Comparison of ENCODE assay signal across 21 cellular contexts in genomic region chr2:241490825-241491505, GRCh38. TPM values are rescaled to one million over a fixed set of nuclear protein-coding genes. Genes with fewer than 3 reads are reported as not detected.
DNase-seq lines count a peak whose midpoint lies in the region; ATAC-seq and TF ChIP-seq lines count a peak whose summit lies in the region.
"Had no signal": no experiment of that assay in that cellular context is flagged by ENCODE, and none has a peak within 500 bp of the region (broad histone marks: within the 10 kb centered on the region; RNA-seq: fewer than 3 reads in every experiment).

No MANE protein-coding gene starts in this region.

- peaks cover 4% of the 10 kb centered on the region; the same call in 1 of the 3 replicates for H3K4me1 Mint-ChIP-seq in GM23338
- H3K4me1 Mint-ChIP-seq: activated CD4-positive, alpha-beta T cell treated with anti-CD3 and anti-CD28 coated beads, Interleukin-2, amount 10 ng/mL, durations not matched to agents 7 days and 5 days; activated CD8-positive, alpha-beta memory T cell treated with anti-CD3 and anti-CD28 coated beads, Interleukin-2, amount 10 ng/mL, durations not matched to agents 7 days and 5 days; activated naive CD4-positive, alpha-beta T cell treated with anti-CD3 and anti-CD28 coated beads, Interleukin-2, amount 10 ng/mL, durations not matched to agents 7 days and 5 days; natural killer cell had no signal

- H3K36me3 Mint-ChIP-seq in GM23338 (ENCODE audit: low read depth), result peaks cover 17% of the 10 kb centered on the region
- H3K36me3 Mint-ChIP-seq: activated CD8-positive, alpha-beta memory T cell treated with anti-CD3 and anti-CD28 coated beads, Interleukin-2, amount 10 ng/mL, durations not matched to agents 7 days and 5 days; natural killer cell had no signal

- H3K4me1 ChIP-seq in GM23338 (ENCODE audit: insufficient read depth) (no peaks in the 10 kb centered on the region), psoas muscle (no peaks in the 10 kb centered on the region)
- H3K4me1 ChIP-seq: ascending aorta, esophagus muscularis mucosa, gastroesophageal sphincter had no signal

- H2AFZ ChIP-seq in GM23338, result no peak overlapping the region

- no peaks in the 10 kb centered on the region for H3K9me2 ChIP-seq in GM23338 (ENCODE audit: insufficient read depth)

- H4K20me1 ChIP-seq in GM23338 (replicated peaks; ENCODE audit: insufficient read depth), result no peaks in the 10 kb centered on the region

- H3K36me3 ChIP-seq in GM23338 (ENCODE audit: insufficient read depth), result no peaks in the 10 kb centered on the region
- peaks cover 3 to 51% of the 10 kb centered on the region in 2 donors for H3K36me3 ChIP-seq in psoas muscle (ENCODE audit: insufficient read depth in 1 of 2, low read depth in 1 of 2)

- H3K79me2 ChIP-seq in GM23338 (replicated peaks; ENCODE audit: insufficient read depth), result no peaks in the 10 kb centered on the region

- H3K4me2 ChIP-seq in GM23338, result no peak overlapping the region

- peak; percentile 54 for ATAC-seq in GM23338
- ATAC-seq in psoas muscle, result peak; percentile 8 to 24 (median 12)
- no peak for ATAC-seq in GM21526 (IDR thresholded peaks at IDR 0.05; ENCODE audit: low FRiP score, unreplicated experiment)
- ATAC-seq: activated CD8-positive, alpha-beta memory T cell treated with anti-CD3 and anti-CD28 coated beads, Interleukin-2, amount 10 ng/mL, durations not matched to agents 7 days and 5 days; gastroesophageal sphincter; natural killer cell had no signal

- CTCF ChIA-PET in RWPE1 (lab: Yijun Ruan, JAX), result interaction anchor here (0.6 kb wide), 1 partner anchor 103 kb away, joined by 4 read pairs; no protein-coding TSS in a partner anchor

- intact Hi-C loops in head of caudate nucleus (cut with DNase I) (no loop called here), psoas muscle (cut with DNase I) (no loop called here)

- H3K4me3 ChIP-seq in GM23338 (no peak overlapping the region), psoas muscle (no peak overlapping the region)
- H3K4me3 ChIP-seq: ascending aorta, esophagus muscularis mucosa, gastroesophageal sphincter had no signal

- WGBS in psoas muscle, 3 donors, result 62 to 71% (median 70%) methylated on average over 15 to 16 of the region's 16 CpGs

- TF ChIP-seq CTCF in GM23338 (conservative IDR thresholded peaks at IDR 0.05; ENCODE audit: low read depth in 2 of 2) (0 out of 4 replicates have a peak, but pooled peaks of 1 of the 2 experiments have one; percentile 11), RWPE1 (conservative IDR thresholded peaks at IDR 0.05; ENCODE audit: low read depth) (no peak), psoas muscle (IDR thresholded peaks at IDR 0.05) (no peak)

- H3F3A ChIP-seq in GM23338 (replicated peaks; ENCODE audit: low read depth), result no peaks in the 10 kb centered on the region; the same call in 1 of the 2 replicates

- H3K9me3 ChIP-seq in psoas muscle, result no peaks in the 10 kb centered on the region
- H3K9me3 ChIP-seq: ascending aorta, esophagus muscularis mucosa, gastroesophageal sphincter had no signal

- H3K27ac ChIP-seq in GM23338 (ENCODE audit: low read depth), result no peak overlapping the region
- peak overlapping the region; percentile 25; the same call in 1 of the 2 replicates for H3K27ac ChIP-seq in RWPE1
- peak overlapping the region; percentile 23 for H3K27ac ChIP-seq in psoas muscle
- H3K27ac ChIP-seq: ascending aorta, esophagus muscularis mucosa, gastroesophageal sphincter, VCaP had no signal

- H3K27me3 ChIP-seq in GM23338 (ENCODE audit: insufficient read depth), result no peaks in the 10 kb centered on the region
- H3K27me3 ChIP-seq in psoas muscle (ENCODE audit: insufficient read depth in 3 of 3, low read length in 2 of 3), result no peaks in the 10 kb centered on the region
- H3K27me3 ChIP-seq: ascending aorta, esophagus muscularis mucosa, gastroesophageal sphincter had no signal

- H3K27me3 Mint-ChIP-seq in GM23338 (ENCODE audit: insufficient read depth, low read depth, poor library complexity), result peaks cover 17% of the 10 kb centered on the region
- H3K27me3 Mint-ChIP-seq: activated CD4-positive, alpha-beta T cell treated with anti-CD3 and anti-CD28 coated beads, Interleukin-2, amount 10 ng/mL, durations not matched to agents 7 days and 5 days; activated CD8-positive, alpha-beta memory T cell treated with anti-CD3 and anti-CD28 coated beads, Interleukin-2, amount 10 ng/mL, durations not matched to agents 7 days and 5 days; CD4-positive, alpha-beta memory T cell had no signal

- no peak overlapping the region for H3K4me3 Mint-ChIP-seq in GM23338
- H3K4me3 Mint-ChIP-seq: activated CD4-positive, alpha-beta T cell treated with anti-CD3 and anti-CD28 coated beads, Interleukin-2, amount 10 ng/mL, durations not matched to agents 7 days and 5 days; activated CD8-positive, alpha-beta memory T cell treated with anti-CD3 and anti-CD28 coated beads, Interleukin-2, amount 10 ng/mL, durations not matched to agents 7 days and 5 days; activated naive CD4-positive, alpha-beta T cell treated with anti-CD3 and anti-CD28 coated beads, Interleukin-2, amount 10 ng/mL, durations not matched to agents 7 days and 5 days; CD4-positive, alpha-beta memory T cell; natural killer cell had no signal

- H3K27ac Mint-ChIP-seq in GM23338, result 0 out of 2 replicates have a peak overlapping the region, but pooled peaks have one; percentile 37
- H3K27ac Mint-ChIP-seq: activated CD4-positive, alpha-beta T cell treated with anti-CD3 and anti-CD28 coated beads, Interleukin-2, amount 10 ng/mL, durations not matched to agents 7 days and 5 days; activated naive CD4-positive, alpha-beta T cell treated with anti-CD3 and anti-CD28 coated beads, Interleukin-2, amount 10 ng/mL, durations not matched to agents 7 days and 5 days; natural killer cell had no signal

- no peaks in the 10 kb centered on the region; the same call in 2 of the 3 replicates for H3K9me3 Mint-ChIP-seq in GM23338
- H3K9me3 Mint-ChIP-seq: activated CD4-positive, alpha-beta T cell treated with anti-CD3 and anti-CD28 coated beads, Interleukin-2, amount 10 ng/mL, durations not matched to agents 7 days and 5 days; activated naive CD4-positive, alpha-beta T cell treated with anti-CD3 and anti-CD28 coated beads, Interleukin-2, amount 10 ng/mL, durations not matched to agents 7 days and 5 days; CD4-positive, alpha-beta memory T cell; natural killer cell had no signal

- POLR2A ChIA-PET in RWPE1 (lab: Yijun Ruan, JAX; ENCODE audit: low non-redundant PET), result no interaction called here

- DNase-seq in GM23338 (ENCODE audit: low spot score) (peak; percentile 45), RWPE1 (ENCODE audit: low spot score) (no peak), head of caudate nucleus (peak in 40 of 42 donors; percentile 20 to 84 (median 62)), psoas muscle (no peak), NCI-H1105 treated with DMSO at 0.1 percent for 48 hours (lab: John Stamatoyannopoulos, UW) (no peak), AML-193 (lab: John Stamatoyannopoulos, UW) (no peak)
- DNase-seq: activated CD4-positive, alpha-beta T cell treated with anti-CD3 and anti-CD28 coated beads, Interleukin-2, amount 10 ng/mL, durations not matched to agents 7 days and 5 days; activated CD8-positive, alpha-beta memory T cell treated with anti-CD3 and anti-CD28 coated beads, Interleukin-2, amount 10 ng/mL, durations not matched to agents 7 days and 5 days; activated naive CD4-positive, alpha-beta T cell treated with anti-CD3 and anti-CD28 coated beads, Interleukin-2, amount 10 ng/mL, durations not matched to agents 7 days and 5 days; CD4-positive, alpha-beta memory T cell; effector CD4-positive, alpha-beta T cell; GF-D8; natural killer cell; NCI-H1092; NCI-H1930; NCI-H226 had no signal

TF ChIP-seq in GM23338, 12 proteins besides CTCF, POLR2A, EP300 and RAD21 (continues in another document):
- TF ChIP-seq CREB1 (CRISPR knock-in tag; IDR thresholded peaks at IDR 0.05; ENCODE audit: low read depth) (no peak), EZH2phosphoT487 (IDR thresholded peaks at IDR 0.05; ENCODE audit: unreplicated experiment) (no peak), ZNF331 (CRISPR knock-in tag; IDR thresholded peaks at IDR 0.05; ENCODE audit: low read depth) (no peak), JUNB (IDR thresholded peaks at IDR 0.05; ENCODE audit: unreplicated experiment) (no peak)
- TF ChIP-seq, protein P1, sequence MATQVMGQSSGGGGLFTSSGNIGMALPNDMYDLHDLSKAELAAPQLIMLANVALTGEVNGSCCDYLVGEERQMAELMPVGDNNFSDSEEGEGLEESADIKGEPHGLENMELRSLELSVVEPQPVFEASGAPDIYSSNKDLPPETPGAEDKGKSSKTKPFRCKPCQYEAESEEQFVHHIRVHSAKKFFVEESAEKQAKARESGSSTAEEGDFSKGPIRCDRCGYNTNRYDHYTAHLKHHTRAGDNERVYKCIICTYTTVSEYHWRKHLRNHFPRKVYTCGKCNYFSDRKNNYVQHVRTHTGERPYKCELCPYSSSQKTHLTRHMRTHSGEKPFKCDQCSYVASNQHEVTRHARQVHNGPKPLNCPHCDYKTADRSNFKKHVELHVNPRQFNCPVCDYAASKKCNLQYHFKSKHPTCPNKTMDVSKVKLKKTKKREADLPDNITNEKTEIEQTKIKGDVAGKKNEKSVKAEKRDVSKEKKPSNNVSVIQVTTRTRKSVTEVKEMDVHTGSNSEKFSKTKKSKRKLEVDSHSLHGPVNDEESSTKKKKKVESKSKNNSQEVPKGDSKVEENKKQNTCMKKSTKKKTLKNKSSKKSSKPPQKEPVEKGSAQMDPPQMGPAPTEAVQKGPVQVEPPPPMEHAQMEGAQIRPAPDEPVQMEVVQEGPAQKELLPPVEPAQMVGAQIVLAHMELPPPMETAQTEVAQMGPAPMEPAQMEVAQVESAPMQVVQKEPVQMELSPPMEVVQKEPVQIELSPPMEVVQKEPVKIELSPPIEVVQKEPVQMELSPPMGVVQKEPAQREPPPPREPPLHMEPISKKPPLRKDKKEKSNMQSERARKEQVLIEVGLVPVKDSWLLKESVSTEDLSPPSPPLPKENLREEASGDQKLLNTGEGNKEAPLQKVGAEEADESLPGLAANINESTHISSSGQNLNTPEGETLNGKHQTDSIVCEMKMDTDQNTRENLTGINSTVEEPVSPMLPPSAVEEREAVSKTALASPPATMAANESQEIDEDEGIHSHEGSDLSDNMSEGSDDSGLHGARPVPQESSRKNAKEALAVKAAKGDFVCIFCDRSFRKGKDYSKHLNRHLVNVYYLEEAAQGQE (IDR thresholded peaks at IDR 0.05; ENCODE audit: unreplicated experiment), result no peak
- TF ChIP-seq, protein P2, sequence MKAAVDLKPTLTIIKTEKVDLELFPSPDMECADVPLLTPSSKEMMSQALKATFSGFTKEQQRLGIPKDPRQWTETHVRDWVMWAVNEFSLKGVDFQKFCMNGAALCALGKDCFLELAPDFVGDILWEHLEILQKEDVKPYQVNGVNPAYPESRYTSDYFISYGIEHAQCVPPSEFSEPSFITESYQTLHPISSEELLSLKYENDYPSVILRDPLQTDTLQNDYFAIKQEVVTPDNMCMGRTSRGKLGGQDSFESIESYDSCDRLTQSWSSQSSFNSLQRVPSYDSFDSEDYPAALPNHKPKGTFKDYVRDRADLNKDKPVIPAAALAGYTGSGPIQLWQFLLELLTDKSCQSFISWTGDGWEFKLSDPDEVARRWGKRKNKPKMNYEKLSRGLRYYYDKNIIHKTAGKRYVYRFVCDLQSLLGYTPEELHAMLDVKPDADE (IDR thresholded peaks at IDR 0.05), result no peak

RNA-seq across cellular contexts. Expression of gene STK25, which starts 17.4 kb away (rescaled TPM):
- 275 and 304 TPM in 2 replicates for total RNA-seq in GM23338 (2014; rRNA removed; shearing (Covaris generic))
- polyA plus RNA-seq in GM23338 (2016; fragmentation: Nextera tagmentation; extraction: Ambion mirVana) (125 and 142 TPM in 2 replicates), psoas muscle (100 to 1,000 TPM; 227 to 489 (median 385) TPM)
- 100 to 1,000 TPM; 268 to 382 (median 276) TPM for total RNA-seq in psoas muscle

Comparison
In these comparisons a context has a peak if more than half of its experiments do, and no peak if none do; other contexts are left out.
1. DNase-seq: peak in GM23338 (single experiment) and head of caudate nucleus (40 of 42); none in RWPE1 (single experiment), psoas muscle (0 of 2), NCI-H1105 treated with DMSO at 0.1 percent for 48 hours (single experiment) and AML-193 (0 of 2).